7 cellular contexts compared by ENCODE assay signal in genomic region chr12:112409906-112410244, GRCh38. TPM values are rescaled to one million over a fixed set of nuclear protein-coding genes. Genes with fewer than 3 reads are reported as not detected.
DNase-seq lines count a peak whose midpoint lies in the region; ATAC-seq and TF ChIP-seq lines count a peak whose summit lies in the region.

No MANE protein-coding gene starts in this region.

- H3K4me1 ChIP-seq in IMR-90 (ENCODE audit: control insufficient read depth, insufficient read depth, low read length) (no peaks in the 10 kb centered on the region; the same call in 1 of the 2 replicates), fibroblast of lung (ENCODE audit: control insufficient read depth, extremely low read depth, insufficient read depth, low read length) (peaks cover 3% of the 10 kb centered on the region), skeletal muscle tissue (ENCODE audit: control insufficient read depth in 3 of 3, insufficient read depth in 3 of 3, low read length in 3 of 3) (peaks cover 3 to 19% (median 7%) of the 10 kb centered on the region in 3 donors)

- TF ChIP-seq CTCF in IMR-90 (conservative IDR thresholded peaks at IDR 0.05; ENCODE audit: low read depth, low read length), result no peak
- TF ChIP-seq CTCF in fibroblast of lung (conservative IDR thresholded peaks at IDR 0.05 in 1 of 2, IDR thresholded peaks at IDR 0.05 in 1 of 2; ENCODE audit: low read depth in 1 of 2, low read length in 2 of 2), result no peak

- H3K4me3 ChIP-seq in IMR-90 (ENCODE audit: insufficient read depth, low read depth, low read length) (no peak overlapping the region), fibroblast of lung (replicated peaks in 1 of 4; ENCODE audit: control extremely low read depth in 1 of 4, insufficient read depth in 1 of 4, low read depth in 3 of 4, low read length in 4 of 4) (no peak overlapping the region), skeletal muscle tissue (ENCODE audit: low read length in 3 of 3) (peak overlapping the region in 2 of 3 donors; percentile 84 to 96)

- H3K4me3 Mint-ChIP-seq in activated CD4-positive, alpha-beta memory T cell treated with anti-CD3 and anti-CD28 coated beads for 36 hours, result peak overlapping the region; percentile 100

- H4K91ac ChIP-seq in IMR-90 (ENCODE audit: insufficient read depth, low read depth, low read length), result no peak overlapping the region

- H3K4ac ChIP-seq in IMR-90 (ENCODE audit: low read depth, low read length), result no peak overlapping the region

- H3K27me3 Mint-ChIP-seq in activated CD4-positive, alpha-beta memory T cell treated with anti-CD3 and anti-CD28 coated beads for 36 hours, result no peaks in the 10 kb centered on the region

- H3K9me3 ChIP-seq in IMR-90 (ENCODE audit: control insufficient read depth, insufficient read depth, low read length), result no peaks in the 10 kb centered on the region
- H3K9me3 ChIP-seq in fibroblast of lung (ENCODE audit: control insufficient read depth, insufficient read depth, low read depth, low read length), result no peaks in the 10 kb centered on the region
- no peaks in the 10 kb centered on the region for H3K9me3 ChIP-seq in skeletal muscle tissue (ENCODE audit: control insufficient read depth in 3 of 3, low read length in 3 of 3)

- H3K36me3 ChIP-seq in IMR-90 (ENCODE audit: control insufficient read depth, insufficient read depth, low read length) (peaks cover 24% of the 10 kb centered on the region), fibroblast of lung (ENCODE audit: control insufficient read depth, insufficient read depth, low read length) (peaks cover 12% of the 10 kb centered on the region), skeletal muscle tissue (ENCODE audit: control insufficient read depth in 3 of 3, insufficient read depth in 3 of 3, low read length in 3 of 3) (peaks cover 21 to 30% (median 28%) of the 10 kb centered on the region in 3 donors)

- dilution Hi-C loops in IMR-90 (cut with HindIII; ENCODE audit: low sequenced_read_pairs, unreplicated experiment), result no loop called here

- no peaks in the 10 kb centered on the region; the same call in 1 of the 2 replicates for H3K9me1 ChIP-seq in IMR-90 (ENCODE audit: insufficient read depth, low read length)

- H2AK9ac ChIP-seq in IMR-90 (replicated peaks; ENCODE audit: low read depth, low read length, poor library complexity), result no peak overlapping the region

- POLR2A ChIA-PET in IMR-90 (lab: Charles Lee; ENCODE audit: unreplicated experiment), result no interaction called here
- POLR2A ChIA-PET in activated CD4-positive, alpha-beta memory T cell treated with anti-CD3 and anti-CD28 coated beads for 36 hours (lab: Charles Lee), result no interaction called here

- CTCF ChIA-PET in IMR-90 (lab: Yijun Ruan, JAX), result no interaction called here
- CTCF ChIA-PET in activated CD4-positive, alpha-beta memory T cell treated with anti-CD3 and anti-CD28 coated beads for 36 hours (lab: Charles Lee), result interaction anchor here (0.6 kb wide), 1 partner anchor 22 kb away, joined by 3 read pairs; no protein-coding TSS in a partner anchor

- H2AFZ ChIP-seq in IMR-90 (replicated peaks; ENCODE audit: low read length, poor library complexity) (peak overlapping the region; percentile 85), fibroblast of lung (ENCODE audit: low read length) (peak overlapping the region; percentile 60)

- H3K4me2 ChIP-seq in IMR-90 (ENCODE audit: low read depth, low read length) (no peak overlapping the region), fibroblast of lung (ENCODE audit: extremely low read depth, insufficient read depth, low read length) (no peak overlapping the region)

- H3K27ac ChIP-seq in IMR-90 (ENCODE audit: insufficient read depth, low read length) (no peak overlapping the region), fibroblast of lung (ENCODE audit: insufficient read depth, low read length) (no peak overlapping the region), skeletal muscle tissue (ENCODE audit: low read depth, low read length) (peak overlapping the region; percentile 82)

- H3K79me1 ChIP-seq in IMR-90 (ENCODE audit: low read depth in 1 of 2, low read length in 2 of 2), result peaks cover 16 to 31% of the 10 kb centered on the region in 2 experiments

- no peaks in the 10 kb centered on the region for H3K27me3 ChIP-seq in IMR-90 (ENCODE audit: control insufficient read depth, insufficient read depth, low read length)
- H3K27me3 ChIP-seq in fibroblast of lung (ENCODE audit: control insufficient read depth, insufficient read depth, low read length), result no peaks in the 10 kb centered on the region
- no peaks in the 10 kb centered on the region for H3K27me3 ChIP-seq in skeletal muscle tissue (ENCODE audit: control insufficient read depth in 3 of 3, insufficient read depth in 3 of 3, low read length in 3 of 3)

- WGBS in IMR-90 (ENCODE audit: extremely low coverage in 2 of 2, insufficient read length in 1 of 2), 2 experiments, result 92% methylated on average over 5 of the region's 14 CpGs; no CpG with 5 or more reads in 1 of the 2 experiments

- no peak overlapping the region for H3K23ac ChIP-seq in IMR-90 (ENCODE audit: low read depth, low read length)

- no TSS peak for BruUV-seq in IMR-90 (replicated peaks; lab: Mats Ljungman, UMichigan)

- H3K9ac ChIP-seq in IMR-90 (ENCODE audit: low read depth, low read length) (no peak overlapping the region), fibroblast of lung (ENCODE audit: insufficient read depth, low read length) (no peak overlapping the region), skeletal muscle tissue (ENCODE audit: low read depth in 1 of 3, low read length in 3 of 3) (no peak overlapping the region)

- peaks cover 47% of the 10 kb centered on the region for H3K36me3 Mint-ChIP-seq in activated CD4-positive, alpha-beta memory T cell treated with anti-CD3 and anti-CD28 coated beads for 36 hours

- H3K14ac ChIP-seq in IMR-90 (replicated peaks; ENCODE audit: low read depth, low read length), result no peak overlapping the region

- H2BK20ac ChIP-seq in IMR-90 (ENCODE audit: low read depth, low read length), result no peak overlapping the region

- TF ChIP-seq RAD21 in IMR-90 (IDR thresholded peaks at IDR 0.05; ENCODE audit: low read length), result no peak

- H3K4me1 Mint-ChIP-seq in activated CD4-positive, alpha-beta memory T cell treated with anti-CD3 and anti-CD28 coated beads for 36 hours (ENCODE audit: low read depth), result peaks cover 37% of the 10 kb centered on the region

- H3K27ac Mint-ChIP-seq in activated CD4-positive, alpha-beta memory T cell treated with anti-CD3 and anti-CD28 coated beads for 36 hours, result peak overlapping the region; percentile 100

- no peak overlapping the region for H3K18ac ChIP-seq in IMR-90 (ENCODE audit: low read depth, low read length)

- no peak for ATAC-seq in IMR-90 (ENCODE audit: low read depth)
- no peak for ATAC-seq in GM21423 (IDR thresholded peaks at IDR 0.05; ENCODE audit: unreplicated experiment)
- ATAC-seq in HG02938 (IDR thresholded peaks at IDR 0.05; ENCODE audit: unreplicated experiment), result no peak
- ATAC-seq in left lobe of liver, result no peak

- H2BK120ac ChIP-seq in IMR-90 (ENCODE audit: low read depth, low read length), result no peak overlapping the region

- in situ Hi-C loops in IMR-90 (cut with MboI; ENCODE audit: low sequenced_read_pairs), result no loop called here

- DNase-seq in IMR-90, result no peak
- DNase-seq in activated CD4-positive, alpha-beta memory T cell treated with anti-CD3 and anti-CD28 coated beads for 36 hours, result no peak
- no peak for DNase-seq in fibroblast of lung (ENCODE audit: low read depth in 2 of 2)
- DNase-seq in left lobe of liver (ENCODE audit: low spot score), result no peak

- TF ChIP-seq POLR2A in IMR-90 (IDR thresholded peaks at IDR 0.05; ENCODE audit: low read depth, low read length), result no peak

- no peak overlapping the region for H3K56ac ChIP-seq in IMR-90 (ENCODE audit: extremely low read depth, insufficient read depth, low read length)

- intact Hi-C loops in IMR-90 (cut with micrococcal nuclease), result no loop called here
- intact Hi-C loops in activated CD4-positive, alpha-beta memory T cell treated with anti-CD3 and anti-CD28 coated beads for 36 hours (cut with micrococcal nuclease), result loop anchor here (1.0 to 5.0 kb wide), 6 partner anchors 8 to 463 kb away; partner anchors contain the start of genes ERP29, HECTD4, PTPN11 and TMEM116

- peaks cover 24% of the 10 kb centered on the region for H3K79me2 ChIP-seq in fibroblast of lung (ENCODE audit: control insufficient read depth, insufficient read depth, low read length)

- no peak overlapping the region for H2BK5ac ChIP-seq in IMR-90 (ENCODE audit: low read depth, low read length, poor library complexity, severe bottlenecking)

- H4K8ac ChIP-seq in IMR-90 (ENCODE audit: low read depth in 2 of 2, low read length in 2 of 2), result peak overlapping the region; percentile 72 to 90; a peak in 3 of 4 replicates

- H4K20me1 ChIP-seq in IMR-90 (ENCODE audit: insufficient read depth, low read length), result peaks cover 30% of the 10 kb centered on the region
- H4K20me1 ChIP-seq in fibroblast of lung (ENCODE audit: control insufficient read depth, extremely low read depth, insufficient read depth, low read length), result no peaks in the 10 kb centered on the region

- H4K5ac ChIP-seq in IMR-90 (ENCODE audit: low read depth, low read length), result no peak overlapping the region

- H3K9me3 Mint-ChIP-seq in activated CD4-positive, alpha-beta memory T cell treated with anti-CD3 and anti-CD28 coated beads for 36 hours, result no peaks in the 10 kb centered on the region

- no peak overlapping the region for H2BK15ac ChIP-seq in IMR-90 (ENCODE audit: low read depth, low read length)

- no peak overlapping the region for H2AK5ac ChIP-seq in IMR-90 (ENCODE audit: low read depth, low read length)

RNA-seq across cellular contexts. Expression of gene RPL6, which starts 0.5 kb away (rescaled TPM):
- total RNA-seq in IMR-90 (2012; rRNA removed) (1,317 and 1,900 TPM in 2 replicates), fibroblast of lung (679 and 950 TPM in 2 replicates), skeletal muscle tissue (896 TPM), left lobe of liver (449 TPM)
- polyA plus RNA-seq in IMR-90 (2012; rRNA removed) (1,561 and 1,694 TPM in 2 replicates), fibroblast of lung (1,820 and 2,040 TPM in 2 replicates)
- 511 and 1,193 TPM in 2 replicates for polyA plus RNA-seq in IMR-90 (2012; cell fraction: cytosol; rRNA removed)
- polyA plus RNA-seq in IMR-90 (2012; cell fraction: nucleus; rRNA removed; ENCODE audit: low replicate concordance), result 125 and 757 TPM in 2 replicates
- total RNA-seq in activated CD4-positive, alpha-beta memory T cell treated with anti-CD3 and anti-CD28 coated beads for 36 hours, result 1,000 to 10,000 TPM; 1,833 TPM
- polyA plus RNA-seq in fibroblast of lung (2012), result 1,772 and 1,799 TPM in 2 replicates
- polyA minus RNA-seq in fibroblast of lung (ENCODE audit: low replicate concordance), result 149 and 237 TPM in 2 replicates

RNA-seq across cellular contexts. Expression of gene PTPN11, which starts 8.9 kb away (rescaled TPM):
- 135 and 199 TPM in 2 replicates for total RNA-seq in IMR-90 (2012; rRNA removed)
- 48.4 and 52.9 TPM in 2 replicates for polyA plus RNA-seq in IMR-90 (2012; rRNA removed)
- 25.2 and 27.0 TPM in 2 replicates for polyA plus RNA-seq in IMR-90 (2012; cell fraction: cytosol; rRNA removed)
- polyA plus RNA-seq in IMR-90 (2012; cell fraction: nucleus; rRNA removed; ENCODE audit: low replicate concordance), result 15.5 and 36.6 TPM in 2 replicates
- total RNA-seq in activated CD4-positive, alpha-beta memory T cell treated with anti-CD3 and anti-CD28 coated beads for 36 hours, result 100 to 1,000 TPM; 137 to 145 TPM
- 99.1 and 126 TPM in 2 replicates for total RNA-seq in fibroblast of lung
- polyA plus RNA-seq in fibroblast of lung, result 122 and 129 TPM in 2 replicates
- 78.6 and 83.5 TPM in 2 replicates for polyA plus RNA-seq in fibroblast of lung (2012)
- polyA minus RNA-seq in fibroblast of lung (ENCODE audit: low replicate concordance), result 23.5 and 31.3 TPM in 2 replicates
- 34.4 TPM for total RNA-seq in skeletal muscle tissue
- 79.1 TPM for total RNA-seq in left lobe of liver

RNA-seq across cellular contexts. Expression of gene HECTD4, which starts 27.6 kb away (rescaled TPM):
- total RNA-seq in IMR-90 (2012; rRNA removed) (11.9 and 12.9 TPM in 2 replicates), fibroblast of lung (16.9 and 31.7 TPM in 2 replicates), skeletal muscle tissue (63.7 TPM), left lobe of liver (34.8 TPM)
- polyA plus RNA-seq in IMR-90 (2012; rRNA removed) (13.0 and 15.1 TPM in 2 replicates), fibroblast of lung (5.1 and 5.5 TPM in 2 replicates)
- polyA plus RNA-seq in IMR-90 (2012; cell fraction: cytosol; rRNA removed), result 7.8 and 10.7 TPM in 2 replicates
- polyA plus RNA-seq in IMR-90 (2012; cell fraction: nucleus; rRNA removed; ENCODE audit: low replicate concordance), result 51.5 and 87.6 TPM in 2 replicates
- 10 to 100 TPM; 24.0 to 24.4 TPM for total RNA-seq in activated CD4-positive, alpha-beta memory T cell treated with anti-CD3 and anti-CD28 coated beads for 36 hours
- polyA plus RNA-seq in fibroblast of lung (2012), result 8.7 and 9.1 TPM in 2 replicates
- polyA minus RNA-seq in fibroblast of lung (ENCODE audit: low replicate concordance), result 17.0 and 26.6 TPM in 2 replicates

Comparison
In these comparisons a context has a peak if more than half of its experiments do, and no peak if none do; other contexts are left out.
1. H3K4me3 ChIP-seq: peak in skeletal muscle tissue (2 of 3); none in IMR-90 (single experiment) and fibroblast of lung (0 of 4).